1 cellular context compared by ENCODE assay signal in genomic region chr2:20182241-20182931, GRCh38.
TF ChIP-seq lines count a peak whose summit lies in the region.

No MANE protein-coding gene starts in this region.

TF ChIP-seq in K562, 482 proteins besides CTCF, POLR2A, EP300 and RAD21 (continued from another document and continues in another):
- TF ChIP-seq RERE (CRISPR knock-in tag; IDR thresholded peaks at IDR 0.05; ENCODE audit: borderline replicate concordance) (no peak), ZNF146 (CRISPR knock-in tag; IDR thresholded peaks at IDR 0.05; ENCODE audit: unreplicated experiment) (no peak), MAFF (IDR thresholded peaks at IDR 0.05; ENCODE audit: low read length) (no peak), ZNF696 (CRISPR knock-in tag; conservative IDR thresholded peaks at IDR 0.05) (no peak), FOXK1 (CRISPR knock-in tag; IDR thresholded peaks at IDR 0.05; ENCODE audit: borderline replicate concordance) (no peak), CBFA2T2 (conservative IDR thresholded peaks at IDR 0.05) (no peak), GTF2F1 (IDR thresholded peaks at IDR 0.05; ENCODE audit: low read depth, low read length) (no peak), ZNF277 (CRISPR knock-in tag; IDR thresholded peaks at IDR 0.05; ENCODE audit: borderline replicate concordance) (no peak), ZNF174 (CRISPR knock-in tag; IDR thresholded peaks at IDR 0.05) (no peak), ZNF165 (CRISPR knock-in tag; IDR thresholded peaks at IDR 0.05; ENCODE audit: borderline replicate concordance) (no peak), KLF16 (IDR thresholded peaks at IDR 0.05) (no peak), ATF7 (IDR thresholded peaks at IDR 0.05) (peak; percentile 65; the same call in 1 of the 2 replicates), ZNF253 (CRISPR knock-in tag; conservative IDR thresholded peaks at IDR 0.05) (no peak), AFF4 (CRISPR knock-in tag; IDR thresholded peaks at IDR 0.05) (no peak), ZNF197 (CRISPR knock-in tag; IDR thresholded peaks at IDR 0.05; ENCODE audit: low read depth) (no peak), ZNF41 (CRISPR knock-in tag; conservative IDR thresholded peaks at IDR 0.05) (no peak), SIN3A (IDR thresholded peaks at IDR 0.05; ENCODE audit: borderline replicate concordance in 2 of 2, control insufficient read depth in 1 of 2, low read depth in 2 of 2, low read length in 2 of 2) (no peak), ZNF354B (CRISPR knock-in tag; IDR thresholded peaks at IDR 0.05) (no peak), OTX1 (CRISPR knock-in tag; IDR thresholded peaks at IDR 0.05) (no peak), CXXC5 (CRISPR knock-in tag; IDR thresholded peaks at IDR 0.05) (peak; percentile 38; the same call in 1 of the 2 replicates), ZNF785 (CRISPR knock-in tag; IDR thresholded peaks at IDR 0.05) (no peak), MAFK (IDR thresholded peaks at IDR 0.05; ENCODE audit: low read length) (peak; percentile 45; the same call in 1 of the 2 replicates), ATF1 (CRISPR knock-in tag; IDR thresholded peaks at IDR 0.05) (no peak), ATF1 (tag; IDR thresholded peaks at IDR 0.05) (0 out of 2 replicates have a peak, but pooled peaks have one; percentile 48), SMC3 (conservative IDR thresholded peaks at IDR 0.05; ENCODE audit: insufficient read depth, low read depth, low read length) (no peak), KAT2B (IDR thresholded peaks at IDR 0.05; ENCODE audit: low read depth, low read length) (no peak), ZNF780A (CRISPR knock-in tag; IDR thresholded peaks at IDR 0.05) (no peak), NR3C1 (CRISPR knock-in tag; IDR thresholded peaks at IDR 0.05) (no peak), HDAC8 (tag; IDR thresholded peaks at IDR 0.05) (no peak), TAF1 (IDR thresholded peaks at IDR 0.05; ENCODE audit: control insufficient read depth, extremely low read depth, insufficient read depth, low read length, severe bottlenecking) (no peak), TRIM24 (IDR thresholded peaks at IDR 0.05) (no peak), NFIC (IDR thresholded peaks at IDR 0.05) (peak; percentile 94), ZNF311 (CRISPR knock-in tag; IDR thresholded peaks at IDR 0.05) (0 out of 2 replicates have a peak, but pooled peaks have one; percentile 31), CBX2 (IDR thresholded peaks at IDR 0.05; ENCODE audit: insufficient read depth, low read length, poor library complexity, severe bottlenecking) (no peak), E2F3 (CRISPR knock-in tag; IDR thresholded peaks at IDR 0.05) (no peak), ZBTB9 (CRISPR knock-in tag; IDR thresholded peaks at IDR 0.05) (no peak), SNRNP70 (optimal IDR thresholded peaks at IDR 0.05; ENCODE audit: low read depth, low read length) (no peak), ZNF175 (CRISPR knock-in tag; IDR thresholded peaks at IDR 0.05; ENCODE audit: low read depth) (no peak), PML (IDR thresholded peaks at IDR 0.05; ENCODE audit: low read length) (no peak), ZFP30 (CRISPR knock-in tag; IDR thresholded peaks at IDR 0.05; ENCODE audit: borderline replicate concordance) (no peak), JUNB (CRISPR knock-in tag; conservative IDR thresholded peaks at IDR 0.05) (no peak), EP400 (IDR thresholded peaks at IDR 0.05) (peak; percentile 22; the same call in 1 of the 2 replicates), MLX (CRISPR knock-in tag; conservative IDR thresholded peaks at IDR 0.05) (no peak), PTRF (tag; IDR thresholded peaks at IDR 0.05) (no peak), HDGF (IDR thresholded peaks at IDR 0.05) (no peak), ZNF184 (CRISPR knock-in tag; IDR thresholded peaks at IDR 0.05) (no peak)
- TF ChIP-seq, protein P1, sequence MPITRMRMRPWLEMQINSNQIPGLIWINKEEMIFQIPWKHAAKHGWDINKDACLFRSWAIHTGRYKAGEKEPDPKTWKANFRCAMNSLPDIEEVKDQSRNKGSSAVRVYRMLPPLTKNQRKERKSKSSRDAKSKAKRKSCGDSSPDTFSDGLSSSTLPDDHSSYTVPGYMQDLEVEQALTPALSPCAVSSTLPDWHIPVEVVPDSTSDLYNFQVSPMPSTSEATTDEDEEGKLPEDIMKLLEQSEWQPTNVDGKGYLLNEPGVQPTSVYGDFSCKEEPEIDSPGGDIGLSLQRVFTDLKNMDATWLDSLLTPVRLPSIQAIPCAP (CRISPR knock-in tag; IDR thresholded peaks at IDR 0.05; ENCODE audit: borderline replicate concordance) = no peak
- TF ChIP-seq, protein P2, sequence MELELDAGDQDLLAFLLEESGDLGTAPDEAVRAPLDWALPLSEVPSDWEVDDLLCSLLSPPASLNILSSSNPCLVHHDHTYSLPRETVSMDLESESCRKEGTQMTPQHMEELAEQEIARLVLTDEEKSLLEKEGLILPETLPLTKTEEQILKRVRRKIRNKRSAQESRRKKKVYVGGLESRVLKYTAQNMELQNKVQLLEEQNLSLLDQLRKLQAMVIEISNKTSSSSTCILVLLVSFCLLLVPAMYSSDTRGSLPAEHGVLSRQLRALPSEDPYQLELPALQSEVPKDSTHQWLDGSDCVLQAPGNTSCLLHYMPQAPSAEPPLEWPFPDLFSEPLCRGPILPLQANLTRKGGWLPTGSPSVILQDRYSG (tag; conservative IDR thresholded peaks at IDR 0.05; ENCODE audit: low read depth) = no peak
- TF ChIP-seq, protein P3, sequence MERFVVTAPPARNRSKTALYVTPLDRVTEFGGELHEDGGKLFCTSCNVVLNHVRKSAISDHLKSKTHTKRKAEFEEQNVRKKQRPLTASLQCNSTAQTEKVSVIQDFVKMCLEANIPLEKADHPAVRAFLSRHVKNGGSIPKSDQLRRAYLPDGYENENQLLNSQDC (CRISPR knock-in tag; IDR thresholded peaks at IDR 0.05) = no peak
- TF ChIP-seq, protein P4, sequence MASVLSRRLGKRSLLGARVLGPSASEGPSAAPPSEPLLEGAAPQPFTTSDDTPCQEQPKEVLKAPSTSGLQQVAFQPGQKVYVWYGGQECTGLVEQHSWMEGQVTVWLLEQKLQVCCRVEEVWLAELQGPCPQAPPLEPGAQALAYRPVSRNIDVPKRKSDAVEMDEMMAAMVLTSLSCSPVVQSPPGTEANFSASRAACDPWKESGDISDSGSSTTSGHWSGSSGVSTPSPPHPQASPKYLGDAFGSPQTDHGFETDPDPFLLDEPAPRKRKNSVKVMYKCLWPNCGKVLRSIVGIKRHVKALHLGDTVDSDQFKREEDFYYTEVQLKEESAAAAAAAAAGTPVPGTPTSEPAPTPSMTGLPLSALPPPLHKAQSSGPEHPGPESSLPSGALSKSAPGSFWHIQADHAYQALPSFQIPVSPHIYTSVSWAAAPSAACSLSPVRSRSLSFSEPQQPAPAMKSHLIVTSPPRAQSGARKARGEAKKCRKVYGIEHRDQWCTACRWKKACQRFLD (CRISPR knock-in tag; IDR thresholded peaks at IDR 0.05) = 0 out of 2 replicates have a peak, but pooled peaks have one; percentile 56
- TF ChIP-seq, protein P5, sequence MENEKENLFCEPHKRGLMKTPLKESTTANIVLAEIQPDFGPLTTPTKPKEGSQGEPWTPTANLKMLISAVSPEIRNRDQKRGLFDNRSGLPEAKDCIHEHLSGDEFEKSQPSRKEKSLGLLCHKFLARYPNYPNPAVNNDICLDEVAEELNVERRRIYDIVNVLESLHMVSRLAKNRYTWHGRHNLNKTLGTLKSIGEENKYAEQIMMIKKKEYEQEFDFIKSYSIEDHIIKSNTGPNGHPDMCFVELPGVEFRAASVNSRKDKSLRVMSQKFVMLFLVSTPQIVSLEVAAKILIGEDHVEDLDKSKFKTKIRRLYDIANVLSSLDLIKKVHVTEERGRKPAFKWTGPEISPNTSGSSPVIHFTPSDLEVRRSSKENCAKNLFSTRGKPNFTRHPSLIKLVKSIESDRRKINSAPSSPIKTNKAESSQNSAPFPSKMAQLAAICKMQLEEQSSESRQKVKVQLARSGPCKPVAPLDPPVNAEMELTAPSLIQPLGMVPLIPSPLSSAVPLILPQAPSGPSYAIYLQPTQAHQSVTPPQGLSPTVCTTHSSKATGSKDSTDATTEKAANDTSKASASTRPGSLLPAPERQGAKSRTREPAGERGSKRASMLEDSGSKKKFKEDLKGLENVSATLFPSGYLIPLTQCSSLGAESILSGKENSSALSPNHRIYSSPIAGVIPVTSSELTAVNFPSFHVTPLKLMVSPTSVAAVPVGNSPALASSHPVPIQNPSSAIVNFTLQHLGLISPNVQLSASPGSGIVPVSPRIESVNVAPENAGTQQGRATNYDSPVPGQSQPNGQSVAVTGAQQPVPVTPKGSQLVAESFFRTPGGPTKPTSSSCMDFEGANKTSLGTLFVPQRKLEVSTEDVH (IDR thresholded peaks at IDR 0.05; ENCODE audit: low read depth, partially characterized antibody) = no peak
